ENCODE assay signal across 33 cellular contexts in the genomic region with DNA sequence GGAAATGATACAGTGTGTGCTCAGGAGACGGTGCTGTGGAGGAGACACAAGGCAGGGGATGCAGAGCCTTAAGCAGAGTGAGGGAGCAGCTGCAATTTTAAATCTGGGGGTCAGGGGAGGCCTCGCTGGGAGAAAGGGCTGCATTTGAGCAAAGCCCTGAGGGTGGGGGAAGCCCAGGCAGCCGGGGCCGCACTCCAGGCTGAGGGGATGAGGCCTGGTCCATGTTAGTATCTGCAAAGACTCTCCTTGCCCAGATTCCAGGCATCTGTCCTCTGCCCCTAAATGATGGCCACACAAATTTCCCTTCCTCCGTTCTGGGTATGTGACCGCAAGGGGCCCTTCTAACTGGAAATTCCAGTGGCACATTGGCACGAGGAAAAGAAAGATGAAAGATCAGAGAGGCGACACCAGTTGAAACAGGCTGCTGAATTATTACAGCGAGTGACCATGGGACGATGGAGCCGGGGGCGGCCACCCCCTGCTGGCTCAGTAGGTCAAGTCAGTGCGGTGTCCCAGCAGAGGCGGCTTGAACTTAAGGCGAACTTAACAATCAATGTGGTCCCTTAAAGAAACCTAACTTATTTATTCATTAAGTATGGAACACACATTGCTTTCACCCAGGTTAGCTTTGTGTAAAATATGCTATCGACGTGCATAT.
"Had no signal": no experiment of that assay in that cellular context is flagged by ENCODE, and none has a peak within 500 bp of the region (broad histone marks: within the 10 kb centered on the region; RNA-seq: fewer than 3 reads in every experiment).

No MANE protein-coding gene starts in this region.

- H3K27ac Mint-ChIP-seq: activated CD8-positive, alpha-beta T cell treated with anti-CD3 and anti-CD28 coated beads for 36 hours; activated naive CD8-positive, alpha-beta T cell treated with anti-CD3 and anti-CD28 coated beads for 36 hours; activated T-cell treated with anti-CD3 and anti-CD28 coated beads, Interleukin-2, amount 50 U/mL, for 72 hours; activated T-helper 17 cell treated with anti-CD3 and anti-CD28 coated beads, Interleukin-2, amount 50 U/mL, for 72 hours had no signal

- H3K9me3 ChIP-seq: Peyer's patch had no signal

- H3K4me1 ChIP-seq: Peyer's patch had no signal

- H3K27me3 ChIP-seq: cardiac muscle cell, Peyer's patch had no signal

- DNase-seq: activated CD4-positive, alpha-beta T cell treated with anti-CD3 and anti-CD28 coated beads for 1 hour; activated CD4-positive, alpha-beta T cell treated with anti-CD3 and anti-CD28 coated beads for 48 hours; activated CD4-positive, CD25-positive, alpha-beta regulatory T cell; activated CD8-positive, alpha-beta T cell treated with anti-CD3 and anti-CD28 coated beads for 36 hours; activated effector memory CD4-positive, alpha-beta T cell treated with anti-CD3 and anti-CD28 coated beads, Interleukin-2, amount 50 U/mL, for 16 hours; activated naive CD4-positive, alpha-beta T cell; activated naive CD4-positive, alpha-beta T cell treated with anti-CD3 and anti-CD28 coated beads, Interleukin-2, amount 50 U/mL, for 16 hours; activated naive CD8-positive, alpha-beta T cell treated with anti-CD3 and anti-CD28 coated beads for 36 hours; activated T-cell treated with anti-CD3 and anti-CD28 coated beads, Interleukin-2, amount 50 U/mL, for 1 hour; activated T-cell treated with anti-CD3 and anti-CD28 coated beads, Interleukin-2, amount 50 U/mL, for 72 hours; amniotic stem cell; MM.1S; MV-4-11; NCI-H1092; NCI-H1436 treated with DMSO at 0.1 percent for 48 hours; NCI-H1694 treated with DMSO at 0.1 percent for 48 hours; NCI-H2029; NCI-H510A; NCI-H526; NCI-H748 treated with DMSO at 0.1 percent for 48 hours; NK-92 treated with Interleukin-12 subunit alpha and Interleukin-12 subunit beta, amount 100 ng/mL, for 24 hours; PC-3; Peyer's patch; SIG-M5; T-helper 1 cell; T1000; WERI-Rb-1 had no signal

- H3K4me3 Mint-ChIP-seq: activated CD8-positive, alpha-beta T cell treated with anti-CD3 and anti-CD28 coated beads for 36 hours; activated naive CD8-positive, alpha-beta T cell treated with anti-CD3 and anti-CD28 coated beads for 36 hours; activated T-cell treated with anti-CD3 and anti-CD28 coated beads, Interleukin-2, amount 50 U/mL, for 72 hours; activated T-helper 17 cell treated with anti-CD3 and anti-CD28 coated beads, Interleukin-2, amount 50 U/mL, for 72 hours; central memory CD8-positive, alpha-beta T cell had no signal

- H3K4me3 ChIP-seq: cardiac muscle cell, Peyer's patch had no signal

- H3K27me3 Mint-ChIP-seq: activated CD8-positive, alpha-beta T cell treated with anti-CD3 and anti-CD28 coated beads for 36 hours; activated naive CD8-positive, alpha-beta T cell treated with anti-CD3 and anti-CD28 coated beads for 36 hours; activated T-helper 17 cell treated with anti-CD3 and anti-CD28 coated beads, Interleukin-2, amount 50 U/mL, for 72 hours; central memory CD8-positive, alpha-beta T cell had no signal

- ATAC-seq: activated CD8-positive, alpha-beta T cell treated with anti-CD3 and anti-CD28 coated beads for 36 hours; activated T-cell treated with anti-CD3 and anti-CD28 coated beads, Interleukin-2, amount 50 U/mL, for 72 hours; activated T-helper 17 cell treated with anti-CD3 and anti-CD28 coated beads, Interleukin-2, amount 50 U/mL, for 72 hours; PC-3; Right ventricle myocardium inferior; SK-N-SH treated with all-trans-retinoic acid at 6 μM for 48 hours had no signal

- H3K36me3 ChIP-seq: cardiac muscle cell, Peyer's patch, WERI-Rb-1 had no signal

- H3K9me3 Mint-ChIP-seq: activated CD8-positive, alpha-beta T cell treated with anti-CD3 and anti-CD28 coated beads for 36 hours; activated naive CD8-positive, alpha-beta T cell treated with anti-CD3 and anti-CD28 coated beads for 36 hours; activated T-cell treated with anti-CD3 and anti-CD28 coated beads, Interleukin-2, amount 50 U/mL, for 72 hours; activated T-helper 17 cell treated with anti-CD3 and anti-CD28 coated beads, Interleukin-2, amount 50 U/mL, for 72 hours; central memory CD8-positive, alpha-beta T cell had no signal

- H3K36me3 Mint-ChIP-seq: activated naive CD8-positive, alpha-beta T cell treated with anti-CD3 and anti-CD28 coated beads for 36 hours had no signal

- H3K4me1 Mint-ChIP-seq: activated naive CD8-positive, alpha-beta T cell treated with anti-CD3 and anti-CD28 coated beads for 36 hours; activated T-helper 17 cell treated with anti-CD3 and anti-CD28 coated beads, Interleukin-2, amount 50 U/mL, for 72 hours; central memory CD8-positive, alpha-beta T cell had no signal

- H3K27ac ChIP-seq: cardiac muscle cell, Peyer's patch, RWPE1, WERI-Rb-1 had no signal
